Comparison of ENCODE assay signal across 1 cellular context in genomic region chr12:64451687-64452558, GRCh38.
A peak's percentile ranks its signal among the peaks of the same experiment; 100 is the strongest.
TF ChIP-seq lines count a peak whose summit lies in the region.

TBK1 (plus strand) TSS chr12:64452120; CDS start chr12:64455871, 3,751 bp downstream.

TF ChIP-seq in K562, 482 proteins besides CTCF, POLR2A, EP300 and RAD21 (continued from another document and continues in another):
- TF ChIP-seq MYC (IDR thresholded peaks at IDR 0.05; ENCODE audit: low read depth, low read length) (peak; percentile 85), MYC (CRISPR knock-in tag; IDR thresholded peaks at IDR 0.05; ENCODE audit: borderline replicate concordance, low read depth) (no peak; the same call in 1 of the 2 replicates), CBFA2T3 (IDR thresholded peaks at IDR 0.05) (no peak), CC2D1A (IDR thresholded peaks at IDR 0.05) (no peak), ARID1B (IDR thresholded peaks at IDR 0.05) (no peak; the same call in 1 of the 2 replicates), SMARCC2 (IDR thresholded peaks at IDR 0.05; ENCODE audit: low read depth) (no peak), EP400 (IDR thresholded peaks at IDR 0.05) (peak; percentile 73), ZC3H4 (CRISPR knock-in tag; IDR thresholded peaks at IDR 0.05; ENCODE audit: borderline replicate concordance) (no peak), XRCC3 (IDR thresholded peaks at IDR 0.05) (no peak), PKNOX1 (IDR thresholded peaks at IDR 0.05) (peak; percentile 55), PCBP1 (IDR thresholded peaks at IDR 0.05; ENCODE audit: low read depth, low read length, poor library complexity, severe bottlenecking) (peak; percentile 51), ARID3A (IDR thresholded peaks at IDR 0.05; ENCODE audit: borderline replicate concordance, low read depth, low read length) (no peak), JUN (IDR thresholded peaks at IDR 0.05; ENCODE audit: borderline replicate concordance, low read depth, low read length) (peak; percentile 28; the same call in 1 of the 2 replicates), JUN (CRISPR knock-in tag; IDR thresholded peaks at IDR 0.05; ENCODE audit: borderline replicate concordance) (0 out of 2 replicates have a peak, but pooled peaks have one; percentile 28), FOXM1 (IDR thresholded peaks at IDR 0.05; ENCODE audit: low read depth) (no peak), FOXM1 (CRISPR knock-in tag; IDR thresholded peaks at IDR 0.05; ENCODE audit: low read depth) (no peak), ZFPM2 (CRISPR knock-in tag; IDR thresholded peaks at IDR 0.05) (no peak), CEBPG (CRISPR knock-in tag; IDR thresholded peaks at IDR 0.05) (no peak), CEBPG (tag; conservative IDR thresholded peaks at IDR 0.05 in 1 of 2, IDR thresholded peaks at IDR 0.05 in 1 of 2) (no peak), CTCFL (IDR thresholded peaks at IDR 0.05; ENCODE audit: borderline replicate concordance, insufficient read depth, low read depth, low read length, poor library complexity, severe bottlenecking) (no peak), WHSC1 (IDR thresholded peaks at IDR 0.05; ENCODE audit: low read length) (no peak), SMARCA5 (IDR thresholded peaks at IDR 0.05) (no peak), ZNF282 (CRISPR knock-in tag; IDR thresholded peaks at IDR 0.05) (no peak; the same call in 1 of the 2 replicates), SAFB (IDR thresholded peaks at IDR 0.05; ENCODE audit: borderline replicate concordance, low read depth, low read length) (peak; percentile 71; the same call in 1 of the 2 replicates), IRF9 (tag; IDR thresholded peaks at IDR 0.05) (no peak), RFX7 (CRISPR knock-in tag; IDR thresholded peaks at IDR 0.05) (no peak), TFE3 (CRISPR knock-in tag; IDR thresholded peaks at IDR 0.05) (peak; percentile 97), CREB5 (CRISPR knock-in tag; IDR thresholded peaks at IDR 0.05) (no peak), SIRT6 (IDR thresholded peaks at IDR 0.05; ENCODE audit: low read depth, low read length) (no peak), ZNF316 (IDR thresholded peaks at IDR 0.05) (peak; percentile 75), RBM15 (IDR thresholded peaks at IDR 0.05; ENCODE audit: insufficient read depth, low read length) (no peak), TSC22D4 (tag; IDR thresholded peaks at IDR 0.05) (no peak), CSDE1 (IDR thresholded peaks at IDR 0.05) (no peak), HLTF (IDR thresholded peaks at IDR 0.05) (no peak), NFIC (IDR thresholded peaks at IDR 0.05) (peak; percentile 3; the same call in 1 of the 2 replicates), ZNF561 (CRISPR knock-in tag; conservative IDR thresholded peaks at IDR 0.05) (no peak), NFIX (CRISPR knock-in tag; IDR thresholded peaks at IDR 0.05; ENCODE audit: low read depth) (no peak), ARID2 (IDR thresholded peaks at IDR 0.05) (no peak), SNAPC5 (CRISPR knock-in tag; IDR thresholded peaks at IDR 0.05) (no peak), FOXK2 (conservative IDR thresholded peaks at IDR 0.05 in 1 of 2, IDR thresholded peaks at IDR 0.05 in 1 of 2; ENCODE audit: low read depth in 2 of 2) (no peak), L3MBTL2 (IDR thresholded peaks at IDR 0.05) (peak; percentile 82), MAFF (IDR thresholded peaks at IDR 0.05; ENCODE audit: low read length) (no peak), TEAD2 (tag; IDR thresholded peaks at IDR 0.05) (no peak), POLR3G (IDR thresholded peaks at IDR 0.05; ENCODE audit: extremely low read depth, insufficient read length, insufficient replicate concordance) (no peak), ERF (CRISPR knock-in tag; IDR thresholded peaks at IDR 0.05) (0 out of 2 replicates have a peak, but pooled peaks have one; percentile 3), ZNF583 (CRISPR knock-in tag; IDR thresholded peaks at IDR 0.05) (no peak), RBM34 (IDR thresholded peaks at IDR 0.05; ENCODE audit: borderline replicate concordance, insufficient read depth, low read length) (no peak), ZNF668 (CRISPR knock-in tag; IDR thresholded peaks at IDR 0.05) (no peak), MTA3 (IDR thresholded peaks at IDR 0.05; ENCODE audit: borderline replicate concordance) (peak; percentile 75; the same call in 1 of the 2 replicates), ZBTB11 (CRISPR knock-in tag; IDR thresholded peaks at IDR 0.05) (peak in 1 of 3 experiments; percentile 63; a peak in 1 of 6 replicates), ETV1 (tag; conservative IDR thresholded peaks at IDR 0.05; ENCODE audit: low read depth) (peak; percentile 43), NBN (IDR thresholded peaks at IDR 0.05; ENCODE audit: low read depth) (no peak), CUX1 (CRISPR knock-in tag; IDR thresholded peaks at IDR 0.05) (no peak), ZEB2 (IDR thresholded peaks at IDR 0.05) (peak; percentile 64; the same call in 1 of the 2 replicates), DACH1 (IDR thresholded peaks at IDR 0.05; ENCODE audit: partially characterized antibody) (no peak), MXI1 (IDR thresholded peaks at IDR 0.05; ENCODE audit: low read depth, low read length) (no peak), ILF3 (IDR thresholded peaks at IDR 0.05; ENCODE audit: borderline replicate concordance) (no peak)
